Comparison of ENCODE assay signal across 12 cellular contexts in genomic region chr19:29677001-29677781, GRCh38. TPM values are rescaled to one million over a fixed set of nuclear protein-coding genes. Genes with fewer than 3 reads are reported as not detected.
DNase-seq lines count a peak whose midpoint lies in the region; ATAC-seq and TF ChIP-seq lines count a peak whose summit lies in the region.
"Had no signal": no experiment of that assay in that cellular context is flagged by ENCODE, and none has a peak within 500 bp of the region (broad histone marks: within the 10 kb centered on the region; RNA-seq: fewer than 3 reads in every experiment).

No MANE protein-coding gene starts in this region.

- 76% methylated on average over 5 of the region's 23 CpGs; no CpG with 5 or more reads in 1 of the 2 experiments for WGBS in IMR-90 (ENCODE audit: extremely low coverage in 2 of 2, insufficient read length in 1 of 2), 2 experiments
- 85 to 90% methylated on average over 8 to 14 of the region's 23 CpGs for WGBS in esophagus squamous epithelium, 2 donors
- WGBS in prostate gland, result 81% methylated on average over 23 of the region's 23 CpGs

- H3K27ac Mint-ChIP-seq in CD8-positive, alpha-beta T cell, result peak overlapping the region; percentile 84
- H3K27ac Mint-ChIP-seq: nephron had no signal

- TF ChIP-seq POLR2A in IMR-90 (IDR thresholded peaks at IDR 0.05; ENCODE audit: low read depth, low read length), result no peak
- no peak for TF ChIP-seq POLR2A in esophagus squamous epithelium (IDR thresholded peaks at IDR 0.05)
- no peak for TF ChIP-seq POLR2A in prostate gland (IDR thresholded peaks at IDR 0.05)

- no peak overlapping the region for H2BK15ac ChIP-seq in IMR-90 (ENCODE audit: low read depth, low read length)

- H4K20me1 ChIP-seq in IMR-90 (ENCODE audit: insufficient read depth, low read length), result peaks cover 13% of the 10 kb centered on the region

- H4K5ac ChIP-seq in IMR-90 (ENCODE audit: low read depth, low read length), result no peak overlapping the region

- no peak overlapping the region for H3K4ac ChIP-seq in IMR-90 (ENCODE audit: low read depth, low read length)

- H4K91ac ChIP-seq in IMR-90 (ENCODE audit: insufficient read depth, low read depth, low read length), result no peak overlapping the region

- no peak overlapping the region for H3K4me2 ChIP-seq in IMR-90 (ENCODE audit: low read depth, low read length)

- CTCF ChIA-PET in CD8-positive, alpha-beta T cell (lab: Charles Lee), result interaction anchor here (0.6 to 5.2 kb wide), 10 partner anchors 9 to 67 kb away, joined by 3 to 35 read pairs (median 4); no protein-coding TSS in a partner anchor
- CTCF ChIA-PET in IMR-90 (lab: Yijun Ruan, JAX), result no interaction called here

- in situ Hi-C loops in IMR-90 (cut with MboI; ENCODE audit: low sequenced_read_pairs), result no loop called here

- H3K79me1 ChIP-seq in IMR-90 (ENCODE audit: low read depth in 1 of 2, low read length in 2 of 2), result peaks cover 8 to 16% of the 10 kb centered on the region in 2 experiments

- H3K27me3 Mint-ChIP-seq in CD8-positive, alpha-beta T cell (ENCODE audit: low read depth), result no peaks in the 10 kb centered on the region

- H2AFZ ChIP-seq in IMR-90 (replicated peaks; ENCODE audit: low read length, poor library complexity), result no peak overlapping the region

- H2AK9ac ChIP-seq in IMR-90 (replicated peaks; ENCODE audit: low read depth, low read length, poor library complexity), result peak overlapping the region; percentile 13

- BruUV-seq in IMR-90 (replicated peaks; lab: Mats Ljungman, UMichigan), result no TSS peak

- no peak overlapping the region for H3K9ac ChIP-seq in IMR-90 (ENCODE audit: low read depth, low read length)

- H3K9me3 ChIP-seq in CD8-positive, alpha-beta T cell (ENCODE audit: low read length), result no peaks in the 10 kb centered on the region
- no peaks in the 10 kb centered on the region for H3K9me3 ChIP-seq in IMR-90 (ENCODE audit: control insufficient read depth, insufficient read depth, low read length)
- no peaks in the 10 kb centered on the region for H3K9me3 ChIP-seq in esophagus squamous epithelium
- no peaks in the 10 kb centered on the region for H3K9me3 ChIP-seq in prostate gland
- H3K9me3 ChIP-seq: HAP-1 had no signal

- no peak overlapping the region for H3K56ac ChIP-seq in IMR-90 (ENCODE audit: extremely low read depth, insufficient read depth, low read length)

- H2BK5ac ChIP-seq in IMR-90 (ENCODE audit: low read depth, low read length, poor library complexity, severe bottlenecking), result no peak overlapping the region

- no peak for TF ChIP-seq RAD21 in IMR-90 (IDR thresholded peaks at IDR 0.05; ENCODE audit: low read length)

- intact Hi-C loops in CD8-positive, alpha-beta T cell (cut with DNase I, micrococcal nuclease), result no loop called here
- intact Hi-C loops in IMR-90 (cut with micrococcal nuclease), result no loop called here
- intact Hi-C loops in esophagus squamous epithelium (cut with DNase I), result no loop called here
- intact Hi-C loops in prostate gland (cut with DNase I), result no loop called here

- no peak overlapping the region for H3K14ac ChIP-seq in IMR-90 (replicated peaks; ENCODE audit: low read depth, low read length)

- H4K8ac ChIP-seq in IMR-90 (ENCODE audit: low read depth in 2 of 2, low read length in 2 of 2), result no peak overlapping the region

- H3K4me1 Mint-ChIP-seq in CD8-positive, alpha-beta T cell (ENCODE audit: low read depth), result peaks cover 89% of the 10 kb centered on the region
- H3K4me1 Mint-ChIP-seq: nephron had no signal

- H3K4me3 Mint-ChIP-seq in CD8-positive, alpha-beta T cell, result peak overlapping the region; percentile 39
- H3K4me3 Mint-ChIP-seq: nephron had no signal

- H3K9me3 Mint-ChIP-seq in CD8-positive, alpha-beta T cell, result no peaks in the 10 kb centered on the region
- H3K9me3 Mint-ChIP-seq: nephron had no signal

- POLR2A ChIA-PET in CD8-positive, alpha-beta T cell (lab: Charles Lee), result interaction anchor here (0.6 to 6.7 kb wide), 4 partner anchors 11 to 71 kb away, joined by 3 to 36 read pairs (median 11); partner anchors contain the start of genes PLEKHF1 and POP4
- POLR2A ChIA-PET in IMR-90 (lab: Charles Lee; ENCODE audit: unreplicated experiment), result no interaction called here

- TF ChIP-seq CTCF in CD8-positive, alpha-beta T cell (IDR thresholded peaks at IDR 0.05), result no peak
- TF ChIP-seq CTCF in IMR-90 (conservative IDR thresholded peaks at IDR 0.05; ENCODE audit: low read depth, low read length) (no peak), esophagus squamous epithelium (IDR thresholded peaks at IDR 0.05) (peak in 1 of 6 experiments; percentile 13), prostate gland (IDR thresholded peaks at IDR 0.05) (no peak)

- H3K36me3 Mint-ChIP-seq in CD8-positive, alpha-beta T cell, result peaks cover 41% of the 10 kb centered on the region

- H2BK120ac ChIP-seq in IMR-90 (ENCODE audit: low read depth, low read length), result no peak overlapping the region

- dilution Hi-C loops in IMR-90 (cut with HindIII; ENCODE audit: low sequenced_read_pairs, unreplicated experiment), result no loop called here

- H3K27ac ChIP-seq in CD8-positive, alpha-beta T cell (ENCODE audit: low read depth, low read length), result no peak overlapping the region
- no peak overlapping the region for H3K27ac ChIP-seq in IMR-90 (ENCODE audit: insufficient read depth, low read length)
- H3K27ac ChIP-seq in esophagus squamous epithelium, result peak overlapping the region in 3 of 4 donors; percentile 54 to 81 (median 80)
- H3K27ac ChIP-seq in prostate gland, result peak overlapping the region; percentile 65 to 74

- H3K18ac ChIP-seq in IMR-90 (ENCODE audit: low read depth, low read length), result no peak overlapping the region

- 0 out of 2 replicates have a peak, but pooled peaks cover 6% of the 10 kb centered on the region for H3K9me1 ChIP-seq in IMR-90 (ENCODE audit: insufficient read depth, low read length)

- peaks cover 22% of the 10 kb centered on the region for H3K36me3 ChIP-seq in CD8-positive, alpha-beta T cell (ENCODE audit: insufficient read depth, low read length)
- peaks cover 23% of the 10 kb centered on the region; the same call in 1 of the 2 replicates for H3K36me3 ChIP-seq in IMR-90 (ENCODE audit: control insufficient read depth, insufficient read depth, low read length)
- H3K36me3 ChIP-seq in esophagus squamous epithelium, result peaks cover 11 to 45% (median 22%) of the 10 kb centered on the region in 3 donors
- peaks cover 13 to 20% of the 10 kb centered on the region in 2 donors for H3K36me3 ChIP-seq in prostate gland

- H2AK5ac ChIP-seq in IMR-90 (ENCODE audit: low read depth, low read length), result no peak overlapping the region

- peaks cover 96% of the 10 kb centered on the region for H3K4me1 ChIP-seq in CD8-positive, alpha-beta T cell (ENCODE audit: insufficient read depth, low read length)
- H3K4me1 ChIP-seq in IMR-90 (ENCODE audit: control insufficient read depth, insufficient read depth, low read length) (no peaks in the 10 kb centered on the region), esophagus squamous epithelium (peaks cover 19 to 100% (median 59%) of the 10 kb centered on the region in 3 donors), prostate gland (replicated peaks) (peaks cover 37% of the 10 kb centered on the region)
- H3K4me1 ChIP-seq: HAP-1 had no signal

- no peak for ATAC-seq in CD8-positive, alpha-beta T cell
- ATAC-seq in IMR-90 (ENCODE audit: low read depth), result no peak
- ATAC-seq in GM19467 (IDR thresholded peaks at IDR 0.05; ENCODE audit: unreplicated experiment), result no peak

- H3K23ac ChIP-seq in IMR-90 (ENCODE audit: low read depth, low read length), result no peak overlapping the region

- no peak overlapping the region for H2BK20ac ChIP-seq in IMR-90 (ENCODE audit: low read depth, low read length)

- no peaks in the 10 kb centered on the region for H3K27me3 ChIP-seq in CD8-positive, alpha-beta T cell (ENCODE audit: insufficient read depth, low read length)
- no peaks in the 10 kb centered on the region for H3K27me3 ChIP-seq in IMR-90 (ENCODE audit: control insufficient read depth, insufficient read depth, low read length)
- no peaks in the 10 kb centered on the region for H3K27me3 ChIP-seq in esophagus squamous epithelium
- H3K27me3 ChIP-seq in prostate gland (replicated peaks; ENCODE audit: insufficient read depth), result no peaks in the 10 kb centered on the region

- DNase-seq in CD8-positive, alpha-beta T cell, result no peak
- DNase-seq in IMR-90, result no peak
- no peak for DNase-seq in esophagus squamous epithelium (lab: John Stamatoyannopoulos, UW)
- no peak for DNase-seq in prostate gland (ENCODE audit: low spot score)
- DNase-seq in germinal center (ENCODE audit: low spot score), result no peak
- no peak for DNase-seq in HK-2 (ENCODE audit: unreplicated experiment)
- DNase-seq in NCI-H524 treated with DMSO at 0.1 percent for 48 hours (lab: John Stamatoyannopoulos, UW), result no peak
- DNase-seq: DMS153; NK-92 treated with Interleukin-12 subunit alpha and Interleukin-12 subunit beta, amount 100 ng/mL, for 24 hours had no signal

- no peak overlapping the region for H3K4me3 ChIP-seq in CD8-positive, alpha-beta T cell (ENCODE audit: low read depth, low read length)
- H3K4me3 ChIP-seq in IMR-90 (ENCODE audit: insufficient read depth, low read depth, low read length) (no peak overlapping the region), esophagus squamous epithelium (no peak overlapping the region), prostate gland (no peak overlapping the region)
- H3K4me3 ChIP-seq: HAP-1 had no signal

TF ChIP-seq in IMR-90, 13 proteins besides CTCF, POLR2A, EP300 and RAD21 (continues in another document):
- no peak for TF ChIP-seq USF2 (IDR thresholded peaks at IDR 0.05; ENCODE audit: low read depth, low read length)
- no peak for TF ChIP-seq SMC3 (IDR thresholded peaks at IDR 0.05; ENCODE audit: low read depth, low read length)
- no peak for TF ChIP-seq CHD1 (IDR thresholded peaks at IDR 0.05; ENCODE audit: low read depth, low read length)

RNA-seq across cellular contexts. Expression of gene PLEKHF1, which starts 11.9 kb away (rescaled TPM):
- 10 to 100 TPM; 33.7 to 34.1 TPM for total RNA-seq in CD8-positive, alpha-beta T cell
- 4.7 and 5.0 TPM in 2 replicates for total RNA-seq in IMR-90 (2012; rRNA removed)
- polyA plus RNA-seq in IMR-90 (2012; rRNA removed), result 6.6 and 7.2 TPM in 2 replicates
- polyA plus RNA-seq in IMR-90 (2012; cell fraction: cytosol; rRNA removed), result 7.0 and 12.9 TPM in 2 replicates
- 10.8 and 25.4 TPM in 2 replicates for polyA plus RNA-seq in IMR-90 (2012; cell fraction: nucleus; rRNA removed; ENCODE audit: low replicate concordance)
- total RNA-seq in esophagus squamous epithelium, result 10 to 100 TPM in 3 of 4 donors, 1 to 10 TPM in 1; 4.3 to 20.8 (median 17.1) TPM
- 10 to 100 TPM; 64.3 to 64.4 TPM for total RNA-seq in prostate gland

RNA-seq across cellular contexts. Expression of gene C19orf12, which starts 37.9 kb away (rescaled TPM):
- total RNA-seq in CD8-positive, alpha-beta T cell, result 1 to 10 TPM; 7.0 to 8.9 TPM
- total RNA-seq in IMR-90 (2012; rRNA removed), result 16.3 and 19.2 TPM in 2 replicates
- polyA plus RNA-seq in IMR-90 (2012; rRNA removed), result 24.0 and 24.2 TPM in 2 replicates
- 16.3 and 25.0 TPM in 2 replicates for polyA plus RNA-seq in IMR-90 (2012; cell fraction: cytosol; rRNA removed)
- 21.2 and 29.1 TPM in 2 replicates for polyA plus RNA-seq in IMR-90 (2012; cell fraction: nucleus; rRNA removed; ENCODE audit: low replicate concordance)
- total RNA-seq in esophagus squamous epithelium, result 10 to 100 TPM; 11.2 to 21.6 (median 18.3) TPM
- 10 to 100 TPM; 27.9 to 42.4 TPM for total RNA-seq in prostate gland

Comparison
In these comparisons a context has a peak if more than half of its experiments do, and no peak if none do; other contexts are left out.
1. H3K27ac ChIP-seq: peak in esophagus squamous epithelium (3 of 4) and prostate gland (2 of 2); none in CD8-positive, alpha-beta T cell (single experiment) and IMR-90 (single experiment).